19 cellular contexts compared by ENCODE assay signal in the genomic region with DNA sequence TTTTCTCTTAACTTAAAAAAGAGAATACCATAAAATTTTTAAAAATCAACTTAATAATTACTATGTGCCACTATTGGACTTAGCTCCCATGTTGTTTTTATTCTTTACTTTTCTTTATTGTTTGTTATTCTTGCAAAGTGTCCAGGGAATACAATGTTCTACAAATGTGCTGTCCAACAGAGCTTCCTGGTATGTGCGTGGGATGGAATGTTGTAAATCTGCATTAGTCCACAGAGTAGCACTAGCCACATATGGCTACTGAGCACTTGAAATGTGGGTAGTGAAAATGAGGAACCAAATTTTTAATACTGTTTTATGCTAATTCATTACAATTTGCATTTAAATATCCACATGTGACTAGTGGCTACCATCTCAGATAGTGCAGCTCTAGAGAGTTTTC. TPM values are rescaled to one million over a fixed set of nuclear protein-coding genes. Genes with fewer than 3 reads are reported as not detected.
DNase-seq lines count a peak whose midpoint lies in the region; ATAC-seq and TF ChIP-seq lines count a peak whose summit lies in the region.
"Had no signal": no experiment of that assay in that cellular context is flagged by ENCODE, and none has a peak within 500 bp of the region (broad histone marks: within the 10 kb centered on the region; RNA-seq: fewer than 3 reads in every experiment).

No MANE protein-coding gene starts in this region.

- no peak for TF ChIP-seq POLR2A in NB4 (IDR thresholded peaks at IDR 0.05; ENCODE audit: extremely low read depth, insufficient read length)

- TF ChIP-seq CTCF in AG09309 (IDR thresholded peaks at IDR 0.05; ENCODE audit: control insufficient read depth, insufficient read depth, low read depth, low read length, missing control alignments), result no peak
- no peak for TF ChIP-seq CTCF in NB4 (IDR thresholded peaks at IDR 0.05; ENCODE audit: low read depth, low read length)
- TF ChIP-seq CTCF in nephron progenitor cell (IDR thresholded peaks at IDR 0.05), result no peak

- H3K27me3 Mint-ChIP-seq in nephron progenitor cell (ENCODE audit: low read depth, poor library complexity), result no peaks in the 10 kb centered on the region
- H3K27me3 Mint-ChIP-seq in CD8-positive, alpha-beta memory T cell, result no peaks in the 10 kb centered on the region
- H3K27me3 Mint-ChIP-seq: progenitor cell of endocrine pancreas had no signal

- H3K4me3 Mint-ChIP-seq in nephron progenitor cell, result no peak overlapping the region
- H3K4me3 Mint-ChIP-seq in CD8-positive, alpha-beta memory T cell, result no peak overlapping the region
- H3K4me3 Mint-ChIP-seq: activated CD8-positive, alpha-beta T cell treated with anti-CD3 and anti-CD28 coated beads, Interleukin-2, amount 10 ng/mL, durations not matched to agents 7 days and 5 days had no signal

- H3K4me3 ChIP-seq in AG09309 (ENCODE audit: control insufficient read depth, low read depth, low read length) (no peak overlapping the region), NB4 (ENCODE audit: low read depth, low read length) (no peak overlapping the region)
- H3K4me3 ChIP-seq in CD8-positive, alpha-beta memory T cell (ENCODE audit: low read length), result no peak overlapping the region
- H3K4me3 ChIP-seq: BLaER1 treated with 17β-estradiol and CSF1 and Interleukin-3, amounts not matched to agents 10 nM and 100 nM had no signal

- H3K27ac Mint-ChIP-seq in nephron progenitor cell, result peak overlapping the region; percentile 39
- no peak overlapping the region for H3K27ac Mint-ChIP-seq in CD8-positive, alpha-beta memory T cell
- H3K27ac Mint-ChIP-seq: activated CD8-positive, alpha-beta T cell treated with anti-CD3 and anti-CD28 coated beads, Interleukin-2, amount 10 ng/mL, durations not matched to agents 7 days and 5 days; progenitor cell of endocrine pancreas had no signal

- CTCF ChIA-PET in CD8-positive, alpha-beta memory T cell (lab: Charles Lee), result no interaction called here

- H3K9me3 Mint-ChIP-seq in nephron progenitor cell, result no peaks in the 10 kb centered on the region
- no peaks in the 10 kb centered on the region for H3K9me3 Mint-ChIP-seq in CD8-positive, alpha-beta memory T cell

- H3K4me1 Mint-ChIP-seq in nephron progenitor cell, result peaks cover 7% of the 10 kb centered on the region
- no peaks in the 10 kb centered on the region for H3K4me1 Mint-ChIP-seq in CD8-positive, alpha-beta memory T cell

- H3K9me3 ChIP-seq in CD8-positive, alpha-beta memory T cell (ENCODE audit: low read length), result no peaks in the 10 kb centered on the region
- H3K9me3 ChIP-seq: BLaER1 treated with 17β-estradiol and CSF1 and Interleukin-3, amounts not matched to agents 10 nM and 100 nM had no signal

- H3K27ac ChIP-seq in CD8-positive, alpha-beta memory T cell (ENCODE audit: low read depth, low read length), result no peak overlapping the region
- H3K27ac ChIP-seq: BLaER1 treated with 17β-estradiol and CSF1 and Interleukin-3, amounts not matched to agents 10 nM and 100 nM; RWPE1 had no signal

- H3K36me3 ChIP-seq in CD8-positive, alpha-beta memory T cell (ENCODE audit: insufficient read depth, low read length), result no peaks in the 10 kb centered on the region

- peaks cover 81% of the 10 kb centered on the region for H3K36me3 Mint-ChIP-seq in nephron progenitor cell (ENCODE audit: low read depth)
- H3K36me3 Mint-ChIP-seq in CD8-positive, alpha-beta memory T cell, result peaks cover 11 to 63% (median 23%) of the 10 kb centered on the region in 3 donors

- POLR2A ChIA-PET in CD8-positive, alpha-beta memory T cell (lab: Charles Lee), result no interaction called here

- no peak for ATAC-seq in GM18511 (IDR thresholded peaks at IDR 0.05; ENCODE audit: unreplicated experiment)
- ATAC-seq: activated CD8-positive, alpha-beta T cell treated with anti-CD3 and anti-CD28 coated beads, Interleukin-2, amount 10 ng/mL, durations not matched to agents 7 days and 5 days had no signal

- DNase-seq in AG09309 (ENCODE audit: low read depth) (peak; percentile 45), NB4 (ENCODE audit: low read depth) (peak; percentile 18), fibroblast of gingiva (ENCODE audit: low read depth) (peak; percentile 90), nephron progenitor cell (no peak), NCI-H1930 (lab: John Stamatoyannopoulos, UW) (no peak), middle frontal gyrus (ENCODE audit: extremely low spot score, low spot score) (no peak)
- no peak for DNase-seq in CD8-positive, alpha-beta memory T cell
- DNase-seq: activated CD8-positive, alpha-beta T cell treated with anti-CD3 and anti-CD28 coated beads, Interleukin-2, amount 10 ng/mL, durations not matched to agents 7 days and 5 days; activated gamma-delta T cell; caudate nucleus; NCI-H1048; NCI-H524; stimulated activated CD4-positive, alpha-beta T cell treated with anti-CD3 and anti-CD28 coated beads, Interleukin-4, amount 100 ng/mL, for 4 hours; stimulated activated naive CD4-positive, alpha-beta T cell; T-helper 9 cell had no signal

- no peaks in the 10 kb centered on the region for H3K27me3 ChIP-seq in CD8-positive, alpha-beta memory T cell (ENCODE audit: insufficient read depth, low read length, poor library complexity, severe bottlenecking)
- H3K27me3 ChIP-seq: BLaER1 treated with 17β-estradiol and CSF1 and Interleukin-3, amounts not matched to agents 10 nM and 100 nM had no signal

- no peaks in the 10 kb centered on the region for H3K4me1 ChIP-seq in CD8-positive, alpha-beta memory T cell (ENCODE audit: insufficient read depth, low read length)

RNA-seq across cellular contexts. Expression of gene CORIN, which starts 14.3 kb away (rescaled TPM):
- total RNA-seq in CD8-positive, alpha-beta memory T cell, result under 1 TPM; 0.04 to 0.11 TPM
- 0.06 TPM for polyA plus RNA-seq in CD8-positive, alpha-beta memory T cell
- total RNA-seq: activated CD8-positive, alpha-beta T cell treated with anti-CD3 and anti-CD28 coated beads, Interleukin-2, amount 10 ng/mL, durations not matched to agents 7 days and 5 days had no signal

Comparison
In these comparisons a context has a peak if more than half of its experiments do, and no peak if none do; other contexts are left out.
1. DNase-seq: peak in AG09309 (single experiment), NB4 (single experiment) and fibroblast of gingiva (single experiment); none in nephron progenitor cell (single experiment), NCI-H1930 (0 of 2), middle frontal gyrus (single experiment) and CD8-positive, alpha-beta memory T cell (0 of 5).